In the genomic region with DNA sequence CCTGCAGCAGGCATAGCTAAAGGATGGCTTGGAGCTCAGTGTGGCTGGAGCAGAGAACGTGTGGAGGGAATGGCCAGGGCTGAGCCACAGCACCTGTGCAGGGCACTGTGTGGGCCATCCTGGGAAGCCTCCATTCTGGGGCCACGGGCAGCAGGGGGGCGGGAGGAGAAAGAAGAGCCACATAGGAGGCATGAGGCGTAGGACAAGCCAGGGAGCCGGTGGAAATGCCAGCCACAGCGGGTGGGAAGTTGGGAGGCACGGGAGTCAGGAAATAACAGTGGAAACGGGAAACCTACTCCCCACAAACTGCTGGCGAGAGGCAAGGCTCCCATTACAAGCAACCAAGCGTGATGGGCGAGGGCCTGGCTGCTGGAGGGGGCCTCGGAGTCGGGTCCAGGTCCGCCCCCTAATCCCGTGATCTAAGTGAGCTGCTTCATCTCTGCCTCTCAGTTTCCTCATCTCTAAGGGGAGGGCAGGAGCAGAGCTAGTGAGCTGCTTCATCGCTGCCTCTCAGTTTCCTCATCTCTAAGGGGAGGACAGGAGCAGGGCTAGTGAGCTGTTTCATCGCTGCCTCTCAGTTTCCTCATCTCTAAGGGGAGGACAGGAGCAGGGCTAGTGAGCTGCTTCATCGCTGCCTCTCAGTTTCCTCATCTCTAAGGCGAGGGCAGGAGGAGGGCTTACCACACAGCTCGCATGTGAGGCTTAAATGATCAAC, we compare ENCODE assay signal across 13 cellular contexts.
DNase-seq lines count a peak whose midpoint lies in the region; TF ChIP-seq lines count a peak whose summit lies in the region.
"Had no signal": no experiment of that assay in that cellular context is flagged by ENCODE, and none has a peak within 500 bp of the region (broad histone marks: within the 10 kb centered on the region; RNA-seq: fewer than 3 reads in every experiment).

No MANE protein-coding gene starts in this region.

- peak overlapping the region; percentile 77 for H3K27ac Mint-ChIP-seq in type B pancreatic cell
- H3K27ac Mint-ChIP-seq: activated T-cell treated with anti-CD3 and anti-CD28 coated beads, Interleukin-2, amount 50 U/mL, for 24 hours had no signal

- no peaks in the 10 kb centered on the region for H3K27me3 Mint-ChIP-seq in type B pancreatic cell
- H3K27me3 Mint-ChIP-seq: activated T-cell treated with anti-CD3 and anti-CD28 coated beads, Interleukin-2, amount 50 U/mL, for 24 hours had no signal

- TF ChIP-seq CTCF in type B pancreatic cell (conservative IDR thresholded peaks at IDR 0.05), result no peak
- no peak for TF ChIP-seq CTCF in foreskin fibroblast (IDR thresholded peaks at IDR 0.05; ENCODE audit: low read depth, low read length)

- no peak overlapping the region for H3K4me3 ChIP-seq in foreskin fibroblast (ENCODE audit: low read depth in 1 of 2, low read length in 2 of 2)
- H3K4me3 ChIP-seq: cardiac muscle cell had no signal

- no peaks in the 10 kb centered on the region for H3K36me3 Mint-ChIP-seq in type B pancreatic cell

- H3K9me3 Mint-ChIP-seq in type B pancreatic cell, result no peaks in the 10 kb centered on the region
- H3K9me3 Mint-ChIP-seq: activated T-cell treated with anti-CD3 and anti-CD28 coated beads, Interleukin-2, amount 50 U/mL, for 24 hours had no signal

- H3K4me1 Mint-ChIP-seq in type B pancreatic cell (ENCODE audit: unreplicated experiment), result peaks cover 26% of the 10 kb centered on the region

- peak overlapping the region; percentile 45 for H3K4me3 Mint-ChIP-seq in type B pancreatic cell
- H3K4me3 Mint-ChIP-seq: activated T-cell treated with anti-CD3 and anti-CD28 coated beads, Interleukin-2, amount 50 U/mL, for 24 hours had no signal

- DNase-seq in NCI-H82 (lab: John Stamatoyannopoulos, UW), result peak; percentile 35
- DNase-seq in NCI-H82 treated with DMSO at 0.1 percent for 48 hours (lab: John Stamatoyannopoulos, UW; ENCODE audit: unreplicated experiment), result no peak
- peak; percentile 62 for DNase-seq in brain pericyte (ENCODE audit: low read depth, low spot score)
- DNase-seq in kidney tubule cell (ENCODE audit: low spot score), result peak; percentile 59
- DNase-seq in type B pancreatic cell (ENCODE audit: extremely low spot score, unreplicated experiment), result no peak
- DNase-seq in activated CD4-positive, alpha-beta T cell treated with anti-CD3 and anti-CD28 coated beads for 4 hours, result no peak
- no peak for DNase-seq in foreskin fibroblast
- DNase-seq in NCI-H1048 (lab: John Stamatoyannopoulos, UW), result no peak
- DNase-seq: 8988T; activated T-cell treated with anti-CD3 and anti-CD28 coated beads, Interleukin-2, amount 50 U/mL, for 24 hours; DMS79; NCI-H1694 had no signal

Comparison
In these comparisons a context has a peak if more than half of its experiments do, and no peak if none do; other contexts are left out.
1. DNase-seq: peak in NCI-H82 (single experiment), brain pericyte (single experiment) and kidney tubule cell (single experiment); none in NCI-H82 treated with DMSO at 0.1 percent for 48 hours (single experiment), type B pancreatic cell (single experiment), activated CD4-positive, alpha-beta T cell treated with anti-CD3 and anti-CD28 coated beads for 4 hours (0 of 2), foreskin fibroblast (0 of 2) and NCI-H1048 (single experiment).